ENCODE assay signal across 8 cellular contexts in genomic region chr1:220093361-220094015, GRCh38. TPM values are rescaled to one million over a fixed set of nuclear protein-coding genes. Genes with fewer than 3 reads are reported as not detected.
DNase-seq lines count a peak whose midpoint lies in the region; ATAC-seq and TF ChIP-seq lines count a peak whose summit lies in the region.

No MANE protein-coding gene starts in this region.

- intact Hi-C loops in psoas muscle (cut with DNase I): loop anchor here in 1 of 2 donors (5.0 kb wide), 1 partner anchor 46 kb away; the partner anchor contains the start of gene EPRS1

- peaks cover 4% of the 10 kb centered on the region; the same call in 1 of the 2 replicates for H3K4me1 ChIP-seq in HUES6 (ENCODE audit: control insufficient read depth, insufficient read depth, low read length)
- peaks cover 14% of the 10 kb centered on the region for H3K4me1 ChIP-seq in psoas muscle

- ATAC-seq in GM19035 (IDR thresholded peaks at IDR 0.05; ENCODE audit: unreplicated experiment) (peak; percentile 3), psoas muscle (peak; percentile 1 to 18 (median 7))

- peaks cover 7% of the 10 kb centered on the region for H3K36me3 Mint-ChIP-seq in chondrocyte (ENCODE audit: low read depth)

- H3K27ac Mint-ChIP-seq in chondrocyte (ENCODE audit: unreplicated experiment): no peak overlapping the region

- no peaks in the 10 kb centered on the region for H3K27me3 Mint-ChIP-seq in chondrocyte (ENCODE audit: low read depth)

- H3K36me3 ChIP-seq in HUES6 (ENCODE audit: control insufficient read depth, insufficient read depth, low read length): peaks cover 21% of the 10 kb centered on the region
- H3K36me3 ChIP-seq in psoas muscle (ENCODE audit: insufficient read depth in 1 of 2, low read depth in 1 of 2): peaks cover 0 to 30% of the 10 kb centered on the region in 2 donors

- H3K4me3 Mint-ChIP-seq in chondrocyte (ENCODE audit: unreplicated experiment): no peak overlapping the region

- H3K27me3 ChIP-seq in HUES6 (ENCODE audit: control insufficient read depth, insufficient read depth, low read length) (no peaks in the 10 kb centered on the region), psoas muscle (ENCODE audit: insufficient read depth in 3 of 3, low read length in 2 of 3) (no peaks in the 10 kb centered on the region)

- peak; percentile 12 for TF ChIP-seq CTCF in chondrocyte (IDR thresholded peaks at IDR 0.05)
- TF ChIP-seq CTCF in psoas muscle (IDR thresholded peaks at IDR 0.05): no peak
- TF ChIP-seq CTCF in GM13977 (IDR thresholded peaks at IDR 0.05; ENCODE audit: extremely low read depth, insufficient read depth, missing control alignments): no peak

- no peak overlapping the region for H3K9ac ChIP-seq in HUES6 (ENCODE audit: low read length)

- H3K4me1 Mint-ChIP-seq in chondrocyte (ENCODE audit: low read depth): peaks cover 30% of the 10 kb centered on the region

- no peaks in the 10 kb centered on the region for H3K9me3 Mint-ChIP-seq in chondrocyte (ENCODE audit: low read depth)

- DNase-seq in Ammon's horn (ENCODE audit: low spot score) (peak; percentile 6), chondrocyte (ENCODE audit: low spot score) (no peak), psoas muscle (no peak), NCI-H1092 treated with DMSO at 0.1 percent for 48 hours (lab: John Stamatoyannopoulos, UW) (no peak), cerebellar nuclear complex (lab: John Stamatoyannopoulos, UW) (no peak), GM13977 (ENCODE audit: low spot score) (no peak)

- WGBS in psoas muscle, 3 donors: 16 to 24% (median 17%) methylated on average over 12 of the region's 12 CpGs

- in situ Hi-C loops in GM13977 (cut with MboI; ENCODE audit: low pct_unique_long_range_greater_than_20kb, low sequenced_read_pairs, unreplicated experiment): no loop called here

- H3K27ac ChIP-seq in HUES6 (ENCODE audit: low read depth, low read length): no peak overlapping the region
- H3K27ac ChIP-seq in psoas muscle: peak overlapping the region; percentile 91

- H3K9me3 ChIP-seq in HUES6 (ENCODE audit: control insufficient read depth, insufficient read depth, low read depth, low read length) (no peaks in the 10 kb centered on the region), psoas muscle (no peaks in the 10 kb centered on the region)

- H3K4me3 ChIP-seq in HUES6 (ENCODE audit: low read depth, low read length) (peak overlapping the region; percentile 39; the same call in 1 of the 2 replicates), psoas muscle (peak overlapping the region; percentile 100)

RNA-seq across cellular contexts. Expression of gene IARS2, which starts 0.4 kb away (rescaled TPM):
- 64.2 to 71.9 TPM (median 64.9 TPM) in 3 replicates for total RNA-seq in chondrocyte
- total RNA-seq in psoas muscle: 10 to 100 TPM; 59.1 to 86.3 (median 69.8) TPM
- 10 to 100 TPM; 44.1 to 92.6 (median 49.0) TPM for polyA plus RNA-seq in psoas muscle

RNA-seq across cellular contexts. Expression of gene BPNT1, which starts 3.9 kb away (rescaled TPM):
- total RNA-seq in chondrocyte (16.3 to 26.5 TPM (median 16.9 TPM) in 3 replicates), psoas muscle (10 to 100 TPM in 1 of 4 donors, 1 to 10 TPM in 3; 5.8 to 12.1 (median 7.2) TPM)
- polyA plus RNA-seq in psoas muscle: 10 to 100 TPM in 2 of 3 donors, 1 to 10 TPM in 1; 5.9 to 12.3 (median 10.0) TPM

RNA-seq across cellular contexts. Expression of gene EPRS1, which starts 47.2 kb away (rescaled TPM):
- total RNA-seq in chondrocyte (134 to 181 TPM (median 178 TPM) in 3 replicates), psoas muscle (100 to 1,000 TPM in 1 of 4 donors, 10 to 100 TPM in 3; 79.5 to 118 (median 83.7) TPM)
- polyA plus RNA-seq in psoas muscle: 10 to 100 TPM; 40.5 to 67.6 (median 56.3) TPM
